ENCODE assay signal across 8 cellular contexts in genomic region chr4:77076889-77077635, GRCh38. TPM values are rescaled to one million over a fixed set of nuclear protein-coding genes. Genes with fewer than 3 reads are reported as not detected.
DNase-seq lines count a peak whose midpoint lies in the region; ATAC-seq, FAIRE-seq and TF ChIP-seq lines count a peak whose summit lies in the region.

No MANE protein-coding gene starts in this region.

- peak overlapping the region; percentile 79 to 96 (median 90); a peak in 7 of 8 replicates for H3K4me3 ChIP-seq in H1 (ENCODE audit: extremely low read depth in 1 of 4, insufficient read depth in 2 of 4, low read depth in 3 of 4, low read length in 4 of 4)

- no peak overlapping the region for H3K4ac ChIP-seq in H1 (replicated peaks; ENCODE audit: insufficient read length, low read depth, low read length)

- H3K27me3 ChIP-seq in H1 (replicated peaks in 1 of 4; ENCODE audit: control insufficient read depth in 3 of 4, extremely low read depth in 1 of 4, insufficient read depth in 3 of 4, low read length in 3 of 4), result no peaks in the 10 kb centered on the region

- FAIRE-seq in H1 (lab: Jason Lieb, UNC), result no peak

- no peak for TF ChIP-seq RAD21 in H1 (IDR thresholded peaks at IDR 0.05 in 1 of 2, conservative IDR thresholded peaks at IDR 0.05 in 1 of 2; ENCODE audit: low read depth in 2 of 2, low read length in 2 of 2)

- H3K23me2 ChIP-seq in H1 (ENCODE audit: low read depth, low read length), result peaks cover 6% of the 10 kb centered on the region

- peak overlapping the region in 1 of 2 donors; percentile 87 for H3K4me3 Mint-ChIP-seq in CD14-positive monocyte
- H3K4me3 Mint-ChIP-seq in osteocyte (ENCODE audit: unreplicated experiment), result peak overlapping the region; percentile 90

- DNase-seq in CD14-positive monocyte (ENCODE audit: low spot score) (no peak), NCI-H526 treated with DMSO at 0.1 percent for 48 hours (lab: John Stamatoyannopoulos, UW) (peak; percentile 34), H1 (ENCODE audit: low read depth in 1 of 2, low spot score in 2 of 2) (no peak), osteocyte (ENCODE audit: extremely low spot score, unreplicated experiment) (no peak), ecto neural progenitor cell (ENCODE audit: low spot score) (no peak)
- no peak for DNase-seq in activated CD4-positive, CD25-positive, alpha-beta regulatory T cell (lab: John Stamatoyannopoulos, UW)

- no peak overlapping the region for H4K91ac ChIP-seq in H1 (replicated peaks; ENCODE audit: insufficient read length, low read length)

- ATAC-seq in HG03520 (IDR thresholded peaks at IDR 0.05; ENCODE audit: unreplicated experiment), result no peak
- ATAC-seq in HG03097 (IDR thresholded peaks at IDR 0.05; ENCODE audit: low FRiP score, unreplicated experiment), result no peak

- no peak overlapping the region for H3K56ac ChIP-seq in H1 (replicated peaks; ENCODE audit: insufficient read length, low read depth, low read length)

- no peak for TF ChIP-seq POLR2A in H1 (IDR thresholded peaks at IDR 0.05; ENCODE audit: control extremely low read depth in 1 of 2, low read depth in 2 of 2, low read length in 2 of 2)

- intact Hi-C loops in CD14-positive monocyte (cut with micrococcal nuclease), result loop anchor here (2.0 to 5.0 kb wide), 3 partner anchors 80 to 115 kb away; partner anchors contain the start of gene CCNG2 (in 2 of the 2)

- H3K27me3 Mint-ChIP-seq in CD14-positive monocyte (ENCODE audit: low read depth in 3 of 3) (peaks cover 0 to 2% (median 0%) of the 10 kb centered on the region in 3 donors), osteocyte (ENCODE audit: unreplicated experiment) (no peaks in the 10 kb centered on the region)

- H2BK5ac ChIP-seq in H1 (ENCODE audit: low read depth, low read length), result no peak overlapping the region

- TF ChIP-seq CTCF in CD14-positive monocyte (IDR thresholded peaks at IDR 0.05), result no peak
- no peak for TF ChIP-seq CTCF in H1 (IDR thresholded peaks at IDR 0.05; ENCODE audit: control extremely low read depth in 1 of 3, insufficient read depth in 1 of 3, low read depth in 1 of 3, low read length in 3 of 3)
- no peak for TF ChIP-seq CTCF in osteocyte (IDR thresholded peaks at IDR 0.05)

- TF ChIP-seq EP300 in H1 (IDR thresholded peaks at IDR 0.05; ENCODE audit: borderline replicate concordance in 1 of 2, low read depth in 2 of 2, low read length in 2 of 2), result no peak

- H3K4me1 Mint-ChIP-seq in CD14-positive monocyte, result peaks cover 24% of the 10 kb centered on the region
- peaks cover 23% of the 10 kb centered on the region for H3K4me1 Mint-ChIP-seq in osteocyte (ENCODE audit: unreplicated experiment)

- H3K79me1 ChIP-seq in H1 (ENCODE audit: low read depth, low read length), result no peaks in the 10 kb centered on the region; the same call in 1 of the 2 replicates

- H3K4me2 ChIP-seq in H1 (ENCODE audit: insufficient read depth in 1 of 2, low read depth in 2 of 2, low read length in 2 of 2), result peak overlapping the region; percentile 71 to 83

- peaks cover 18 to 31% of the 10 kb centered on the region in 2 experiments for H3K79me2 ChIP-seq in H1 (ENCODE audit: control insufficient read depth in 1 of 2, insufficient read depth in 2 of 2, low read length in 2 of 2)

- H2BK120ac ChIP-seq in H1 (replicated peaks; ENCODE audit: low read depth, low read length), result no peak overlapping the region

- H2BK15ac ChIP-seq in H1 (ENCODE audit: low read length), result no peak overlapping the region

- H2AK5ac ChIP-seq in H1 (ENCODE audit: low read depth, low read length), result no peak overlapping the region

- 88% methylated on average over 10 of the region's 10 CpGs; no CpG with 5 or more reads in 1 of the 2 experiments for WGBS in H1 (ENCODE audit: extremely low coverage in 1 of 2, insufficient coverage in 1 of 2, insufficient read length in 1 of 2, insufficient replicate concordance in 2 of 2, low coverage in 1 of 2, low lambda C conversion rate in 2 of 2, missing lambda C conversion rate in 1 of 2), 2 experiments

- no peak overlapping the region for H2BK12ac ChIP-seq in H1 (ENCODE audit: low read depth, low read length)

- no peak overlapping the region for H2AFZ ChIP-seq in H1 (ENCODE audit: low read length)

- H3K9me3 ChIP-seq in H1 (ENCODE audit: insufficient read depth in 2 of 2, low read depth in 1 of 2, low read length in 1 of 2), result no peaks in the 10 kb centered on the region

- no peaks in the 10 kb centered on the region for H3K36me3 ChIP-seq in H1 (ENCODE audit: control insufficient read depth in 2 of 4, insufficient read depth in 4 of 4, low read length in 3 of 4)

- peaks cover 0 to 4% of the 10 kb centered on the region in 2 donors for H3K36me3 Mint-ChIP-seq in CD14-positive monocyte
- H3K36me3 Mint-ChIP-seq in osteocyte (ENCODE audit: unreplicated experiment), result no peaks in the 10 kb centered on the region

- no peak overlapping the region for H3K27ac ChIP-seq in H1 (ENCODE audit: low read depth, low read length)

- H3K23ac ChIP-seq in H1 (ENCODE audit: insufficient read length), result no peak overlapping the region

- CTCF ChIA-PET in H1 (lab: Charles Lee; ENCODE audit: partially characterized antibody), result interaction anchor here (0.9 to 2.4 kb wide), 7 partner anchors 11 to 127 kb away, joined by 3 to 6 read pairs (median 3); no protein-coding TSS in a partner anchor

- no peak overlapping the region for H3K18ac ChIP-seq in H1 (ENCODE audit: extremely low read depth, low read length)

- H3K9ac ChIP-seq in H1 (replicated peaks in 1 of 4; ENCODE audit: extremely low read depth in 1 of 4, low read depth in 3 of 4, low read length in 3 of 4), result no peak overlapping the region; a peak in 1 of 7 replicates

- no peaks in the 10 kb centered on the region for H3K9me3 Mint-ChIP-seq in CD14-positive monocyte
- H3K9me3 Mint-ChIP-seq in osteocyte (ENCODE audit: unreplicated experiment), result no peaks in the 10 kb centered on the region

- H4K20me1 ChIP-seq in H1 (replicated peaks in 1 of 2; ENCODE audit: control insufficient read depth in 1 of 2, insufficient read depth in 2 of 2, low read length in 2 of 2), result peaks cover 18 to 25% of the 10 kb centered on the region in 2 experiments

- H4K8ac ChIP-seq in H1 (ENCODE audit: extremely low read depth, insufficient read depth, low read length), result no peak overlapping the region

- POLR2A ChIA-PET in H1 (lab: Charles Lee; ENCODE audit: partially characterized antibody), result interaction anchor here (0.6 to 5.2 kb wide), 10 partner anchors 13 to 193 kb away, joined by 3 to 39 read pairs (median 3); partner anchors contain the start of gene CCNG2

- no peak overlapping the region for H3K14ac ChIP-seq in H1 (ENCODE audit: insufficient read length)

- H2BK20ac ChIP-seq in H1 (ENCODE audit: low read length), result no peak overlapping the region

- peak overlapping the region in 6 of 7 donors; percentile 42 to 100 (median 100) for H3K27ac Mint-ChIP-seq in CD14-positive monocyte
- peak overlapping the region; percentile 100 for H3K27ac Mint-ChIP-seq in osteocyte (ENCODE audit: unreplicated experiment)

- peaks cover 0 to 7% (median 3%) of the 10 kb centered on the region in 4 experiments; a peak in 3 of 7 replicates for H3K4me1 ChIP-seq in H1 (replicated peaks in 1 of 4; ENCODE audit: control insufficient read depth in 3 of 4, insufficient read depth in 4 of 4, low read length in 3 of 4)

- H4K5ac ChIP-seq in H1 (ENCODE audit: insufficient read length, low read depth, low read length), result no peak overlapping the region

TF ChIP-seq in H1, 55 proteins besides CTCF, POLR2A, EP300 and RAD21:
- TF ChIP-seq TAF7 (optimal IDR thresholded peaks at IDR 0.05; ENCODE audit: borderline replicate concordance, low read depth, low read length) (no peak), BCL11A (IDR thresholded peaks at IDR 0.05; ENCODE audit: low read depth in 2 of 2, low read length in 2 of 2) (no peak), CBX5 (IDR thresholded peaks at IDR 0.05; ENCODE audit: low read depth, low read length) (no peak), JUND (IDR thresholded peaks at IDR 0.05; ENCODE audit: low read length) (no peak)

RNA-seq across cellular contexts. Expression of gene CCNI, which starts 1.3 kb away (rescaled TPM):
- polyA plus RNA-seq in CD14-positive monocyte (100 to 1,000 TPM; 171 to 264 TPM), H1 (2011; rRNA removed) (64.8 and 97.8 TPM in 2 replicates)
- 223 and 234 TPM in 2 replicates for total RNA-seq in H1 (2021; fragmentation: NEBNext Ultra II Directional; extraction: Animal tissue kit (Norgen Biotek cat#: 25700))
- polyA plus RNA-seq in H1 (2011; cell fraction: cytosol; rRNA removed), result 81.2 TPM
- polyA plus RNA-seq in H1 (2011; cell fraction: nucleus; rRNA removed), result 37.7 TPM
- polyA plus RNA-seq in H1 (2012, experiment 1 of 2), result 164 to 315 TPM (median 178 TPM) in 4 replicates
- 92.4 TPM for polyA plus RNA-seq in H1 (2012, experiment 2 of 2)
- 165 TPM for polyA plus RNA-seq in H1 (2013, experiment 1 of 2)
- polyA plus RNA-seq in H1 (2013, experiment 2 of 2), result 165 TPM
- polyA minus RNA-seq in H1 (2011; rRNA and poly(A)+ RNA removed), result 348 and 404 TPM in 2 replicates
- 156 TPM for polyA minus RNA-seq in H1 (2011; cell fraction: cytosol; rRNA and poly(A)+ RNA removed)
- 113 TPM for polyA minus RNA-seq in H1 (2011; cell fraction: nucleus; rRNA and poly(A)+ RNA removed)
- total RNA-seq in osteocyte, result 320 and 329 TPM in 2 replicates
